ENCODE assay signal across 11 cellular contexts in the genomic region with DNA sequence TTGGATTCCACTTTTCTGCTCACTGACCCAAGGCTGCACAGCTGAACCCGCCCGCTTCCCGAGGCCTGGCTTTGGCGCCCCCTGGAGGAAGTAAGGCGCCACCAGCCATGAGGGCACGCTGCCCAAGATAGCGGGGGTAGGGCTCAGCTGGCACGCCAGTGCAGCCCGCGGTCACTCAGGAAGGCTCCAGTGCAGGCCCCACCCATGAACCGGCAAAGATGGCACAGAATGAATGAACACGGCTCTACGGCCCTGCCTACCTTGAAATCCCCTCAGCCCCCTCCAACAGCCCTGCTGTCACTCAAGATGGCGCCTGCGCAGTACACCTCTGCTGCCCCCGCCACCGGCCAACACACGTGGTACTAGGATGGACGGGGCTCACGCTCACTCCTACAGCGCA. TPM values are rescaled to one million over a fixed set of nuclear protein-coding genes. Genes with fewer than 3 reads are reported as not detected.
DNase-seq lines count a peak whose midpoint lies in the region; ATAC-seq and TF ChIP-seq lines count a peak whose summit lies in the region.
"Had no signal": no experiment of that assay in that cellular context is flagged by ENCODE, and none has a peak within 500 bp of the region (broad histone marks: within the 10 kb centered on the region; RNA-seq: fewer than 3 reads in every experiment).

No MANE protein-coding gene starts in this region.

- no peak for TF ChIP-seq CTCF in endothelial cell (IDR thresholded peaks at IDR 0.05; ENCODE audit: unreplicated experiment)
- peak in 1 of 3 experiments; percentile 29 for TF ChIP-seq CTCF in vagina (IDR thresholded peaks at IDR 0.05)

- no peak overlapping the region for H3K27ac Mint-ChIP-seq in endothelial cell (ENCODE audit: unreplicated experiment)

- no peaks in the 10 kb centered on the region for H3K36me3 ChIP-seq in vagina

- intact Hi-C loops in vagina (cut with DNase I), result no loop called here

- H3K27me3 Mint-ChIP-seq in endothelial cell (ENCODE audit: unreplicated experiment), result peaks cover 13% of the 10 kb centered on the region

- no peak for ATAC-seq in GM21717 (IDR thresholded peaks at IDR 0.05; ENCODE audit: unreplicated experiment)

- peaks cover 39% of the 10 kb centered on the region for H3K36me3 Mint-ChIP-seq in endothelial cell (ENCODE audit: low read depth, unreplicated experiment)

- peak overlapping the region; percentile 42 to 46 for H3K4me3 ChIP-seq in vagina

- H3K27me3 ChIP-seq in vagina, result no peaks in the 10 kb centered on the region

- H3K9me3 Mint-ChIP-seq in endothelial cell (ENCODE audit: unreplicated experiment), result peaks cover 56% of the 10 kb centered on the region

- TF ChIP-seq POLR2A in vagina (IDR thresholded peaks at IDR 0.05), result no peak

- no peaks in the 10 kb centered on the region for H3K4me1 Mint-ChIP-seq in endothelial cell (ENCODE audit: unreplicated experiment)

- peak overlapping the region; percentile 51 for H3K4me3 Mint-ChIP-seq in endothelial cell (ENCODE audit: unreplicated experiment)

- H3K9me3 ChIP-seq in vagina, result no peaks in the 10 kb centered on the region

- H3K4me1 ChIP-seq in vagina, result no peaks in the 10 kb centered on the region

- DNase-seq in stimulated activated CD4-positive, alpha-beta T cell treated with anti-CD3 and anti-CD28 coated beads, Interleukin-1b, Interleukin-23, amount 100 ng/mL, for 48 hours, result peak; percentile 6
- DNase-seq in stimulated activated CD4-positive, alpha-beta T cell treated with anti-CD3 and anti-CD28 coated beads, Interleukin-15, amount 100 ng/mL, for 24 hours, result no peak
- no peak for DNase-seq in endothelial cell (ENCODE audit: low spot score)
- peak; percentile 50 for DNase-seq in middle frontal gyrus (ENCODE audit: extremely low spot score, low spot score)
- DNase-seq in vagina (ENCODE audit: extremely low spot score in 2 of 2), result no peak
- no peak for DNase-seq in OCI-M1 (lab: John Stamatoyannopoulos, UW)
- no peak for DNase-seq in DMS153 (lab: John Stamatoyannopoulos, UW)
- DNase-seq: activated naive CD4-positive, alpha-beta T cell treated with anti-CD3 and anti-CD28 coated beads, Interleukin-2, amount 50 U/mL, for 16 hours; AML-193; naive B cell had no signal

- peak overlapping the region; percentile 83 for H3K27ac ChIP-seq in vagina

RNA-seq across cellular contexts. Expression of a gene that starts 3.0 kb away (rescaled TPM):
- total RNA-seq in endothelial cell (ENCODE audit: unreplicated experiment) (not detected), vagina (15.2 TPM)

RNA-seq across cellular contexts. Expression of a gene that starts 3.0 kb away (rescaled TPM):
- not detected for total RNA-seq in endothelial cell (ENCODE audit: unreplicated experiment)
- total RNA-seq in vagina, result 0.74 TPM

Comparison
In these comparisons a context has a peak if more than half of its experiments do, and no peak if none do; other contexts are left out.
1. DNase-seq: peak in stimulated activated CD4-positive, alpha-beta T cell treated with anti-CD3 and anti-CD28 coated beads, Interleukin-1b, Interleukin-23, amount 100 ng/mL, for 48 hours (single experiment) and middle frontal gyrus (single experiment); none in stimulated activated CD4-positive, alpha-beta T cell treated with anti-CD3 and anti-CD28 coated beads, Interleukin-15, amount 100 ng/mL, for 24 hours (single experiment), endothelial cell (single experiment), vagina (0 of 2), OCI-M1 (single experiment) and DMS153 (single experiment).
2. RNA of a gene that starts 3.0 kb away (total RNA-seq): 15.2 TPM in vagina (single experiment); not detected in endothelial cell (single experiment); every median in the first group is over 10 times any median in the second.